8 cellular contexts compared by ENCODE assay signal in the genomic region with DNA sequence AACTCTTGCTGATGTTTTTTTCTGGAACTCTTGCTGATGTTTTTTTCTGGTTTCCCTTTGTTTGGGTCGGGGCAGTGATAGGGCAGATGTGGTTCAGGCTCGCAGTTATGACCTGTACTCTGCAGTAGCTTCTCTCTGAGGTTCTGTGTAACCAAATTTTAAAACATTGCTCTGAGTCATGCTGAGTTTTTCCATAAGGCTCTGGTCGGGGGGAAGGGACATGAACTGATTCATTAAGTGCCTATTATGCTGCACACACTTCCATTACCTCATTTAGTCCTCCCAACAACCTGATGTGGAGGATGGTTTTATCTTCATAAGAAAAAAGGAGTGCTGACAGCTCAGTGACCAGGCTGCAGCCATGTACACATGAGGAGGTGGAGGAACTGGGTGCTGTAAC. TPM values are rescaled to one million over a fixed set of nuclear protein-coding genes. Genes with fewer than 3 reads are reported as not detected.
DNase-seq lines count a peak whose midpoint lies in the region; ATAC-seq, FAIRE-seq and TF ChIP-seq lines count a peak whose summit lies in the region.

No MANE protein-coding gene starts in this region.

- WGBS in psoas muscle, 3 donors: 30 to 40% (median 33%) methylated on average over 3 of the region's 3 CpGs
- WGBS in small intestine, 3 donors: 32 to 51% (median 49%) methylated on average over 3 of the region's 3 CpGs

- no peaks in the 10 kb centered on the region for H3K9me3 ChIP-seq in psoas muscle
- H3K9me3 ChIP-seq in small intestine (ENCODE audit: control insufficient read depth, low read depth): no peaks in the 10 kb centered on the region

- H3K36me3 ChIP-seq in psoas muscle (ENCODE audit: insufficient read depth in 1 of 2, low read depth in 1 of 2) (no peaks in the 10 kb centered on the region), small intestine (ENCODE audit: control insufficient read depth in 2 of 2, insufficient read depth in 2 of 2, low read length in 2 of 2) (peaks cover 0 to 2% of the 10 kb centered on the region in 2 donors)

- H3K27me3 ChIP-seq in psoas muscle (ENCODE audit: insufficient read depth in 3 of 3, low read length in 2 of 3) (no peaks in the 10 kb centered on the region), small intestine (ENCODE audit: control insufficient read depth in 2 of 2, insufficient read depth in 2 of 2, low read length in 2 of 2) (no peaks in the 10 kb centered on the region)

- DNase-seq in EL (peak; percentile 93), RWPE1 (ENCODE audit: low spot score) (peak; percentile 76), dedifferentiated amniotic fluid mesenchymal stem cell (ENCODE audit: extremely low spot score) (peak; percentile 48), psoas muscle (no peak), ecto neural progenitor cell (ENCODE audit: low spot score) (no peak), small intestine (no peak), NCI-H1092 (lab: John Stamatoyannopoulos, UW) (no peak), NCI-H774 (lab: John Stamatoyannopoulos, UW) (no peak)

- CTCF ChIA-PET in RWPE1 (lab: Yijun Ruan, JAX): no interaction called here

- ATAC-seq in psoas muscle: peak; percentile 70 to 81 (median 76)

- no peak for TF ChIP-seq CTCF in RWPE1 (conservative IDR thresholded peaks at IDR 0.05; ENCODE audit: low read depth)
- no peak for TF ChIP-seq CTCF in psoas muscle (IDR thresholded peaks at IDR 0.05)

- peaks cover 73% of the 10 kb centered on the region for H3K4me1 ChIP-seq in psoas muscle
- H3K4me1 ChIP-seq in small intestine (ENCODE audit: control insufficient read depth in 2 of 2, insufficient read depth in 1 of 2, low read depth in 1 of 2, low read length in 1 of 2): peaks cover 0 to 2% of the 10 kb centered on the region in 2 donors

- H3K4me3 ChIP-seq in psoas muscle (no peak overlapping the region), small intestine (ENCODE audit: low read depth in 1 of 2, low read length in 2 of 2) (no peak overlapping the region)

- intact Hi-C loops in psoas muscle (cut with DNase I): no loop called here

- no peak overlapping the region for H3K27ac ChIP-seq in RWPE1
- H3K27ac ChIP-seq in psoas muscle: peak overlapping the region; percentile 62
- no peak overlapping the region for H3K27ac ChIP-seq in small intestine (ENCODE audit: low read depth in 1 of 2, low read length in 1 of 2)

- no peak for FAIRE-seq in small intestine (lab: Jason Lieb, UNC)

- POLR2A ChIA-PET in RWPE1 (lab: Yijun Ruan, JAX; ENCODE audit: low non-redundant PET): no interaction called here

RNA-seq across cellular contexts. Expression of a gene that starts 18.9 kb away (rescaled TPM):
- total RNA-seq in psoas muscle: 10 to 100 TPM; 27.9 to 49.4 (median 32.6) TPM
- polyA plus RNA-seq in psoas muscle: 10 to 100 TPM in 1 of 3 donors, 1 to 10 TPM in 2; 2.2 to 17.4 (median 2.5) TPM
- polyA plus RNA-seq in small intestine: 1 to 10 TPM; 2.2 to 9.6 (median 3.5) TPM

Comparison
In these comparisons a context has a peak if more than half of its experiments do, and no peak if none do; other contexts are left out.
1. DNase-seq: peak in EL (single experiment), RWPE1 (single experiment) and dedifferentiated amniotic fluid mesenchymal stem cell (single experiment); none in psoas muscle (0 of 2), ecto neural progenitor cell (single experiment), small intestine (single experiment), NCI-H1092 (single experiment) and NCI-H774 (single experiment).